14 cellular contexts compared by ENCODE assay signal in genomic region chr13:82654851-82655517, GRCh38.
DNase-seq lines count a peak whose midpoint lies in the region; ATAC-seq and TF ChIP-seq lines count a peak whose summit lies in the region.
"Had no signal": no experiment of that assay in that cellular context is flagged by ENCODE, and none has a peak within 500 bp of the region (broad histone marks: within the 10 kb centered on the region; RNA-seq: fewer than 3 reads in every experiment).

No MANE protein-coding gene starts in this region.

- H3K79me1 ChIP-seq in neuronal stem cell (ENCODE audit: low read depth, low read length): no peaks in the 10 kb centered on the region

- no peaks in the 10 kb centered on the region; a peak in 1 of 4 replicates for H3K4me1 ChIP-seq in SK-N-SH (ENCODE audit: control insufficient read depth in 1 of 2, insufficient read depth in 2 of 2, low read depth in 1 of 2, low read length in 1 of 2)
- H3K4me1 ChIP-seq in fibroblast of lung (ENCODE audit: control insufficient read depth, extremely low read depth, insufficient read depth, low read length): no peaks in the 10 kb centered on the region
- no peaks in the 10 kb centered on the region for H3K4me1 ChIP-seq in neuronal stem cell (ENCODE audit: control insufficient read depth in 2 of 2, insufficient read depth in 1 of 2, low read depth in 1 of 2, low read length in 2 of 2)

- H3K9ac ChIP-seq in SK-N-SH (no peak overlapping the region), fibroblast of lung (ENCODE audit: insufficient read depth, low read length) (peak overlapping the region; percentile 18), neuronal stem cell (ENCODE audit: low read depth, low read length, poor library complexity) (no peak overlapping the region)

- no peaks in the 10 kb centered on the region for H3F3A ChIP-seq in SK-N-SH (replicated peaks; ENCODE audit: insufficient read depth)

- H3K9me3 ChIP-seq in SK-N-SH (no peaks in the 10 kb centered on the region), fibroblast of lung (ENCODE audit: control insufficient read depth, insufficient read depth, low read depth, low read length) (no peaks in the 10 kb centered on the region), neuronal stem cell (replicated peaks in 1 of 2; ENCODE audit: control insufficient read depth in 2 of 2, insufficient read depth in 1 of 2, low read depth in 1 of 2, low read length in 2 of 2) (no peaks in the 10 kb centered on the region)

- TF ChIP-seq EP300 in SK-N-SH (IDR thresholded peaks at IDR 0.05; ENCODE audit: borderline replicate concordance in 1 of 2, low read depth in 1 of 2, low read length in 1 of 2): no peak

- H3K4ac ChIP-seq in neuronal stem cell (ENCODE audit: low read length): no peak overlapping the region

- H3K27ac ChIP-seq in SK-N-SH (ENCODE audit: low read depth in 2 of 2, low read length in 1 of 2) (no peak overlapping the region), fibroblast of lung (ENCODE audit: insufficient read depth, low read length) (peak overlapping the region; percentile 48), neuronal stem cell (replicated peaks; ENCODE audit: low read length) (no peak overlapping the region)

- TF ChIP-seq CTCF in SK-N-SH (IDR thresholded peaks at IDR 0.05) (no peak), fibroblast of lung (conservative IDR thresholded peaks at IDR 0.05 in 1 of 2, IDR thresholded peaks at IDR 0.05 in 1 of 2; ENCODE audit: low read depth in 1 of 2, low read length in 2 of 2) (no peak)

- peaks cover 9% of the 10 kb centered on the region; the same call in 1 of the 2 replicates for H3K27me3 ChIP-seq in SK-N-SH (ENCODE audit: insufficient read depth)
- no peaks in the 10 kb centered on the region for H3K27me3 ChIP-seq in fibroblast of lung (ENCODE audit: control insufficient read depth, insufficient read depth, low read length)
- no peaks in the 10 kb centered on the region for H3K27me3 ChIP-seq in neuronal stem cell (ENCODE audit: control insufficient read depth in 3 of 3, insufficient read depth in 3 of 3, low read depth in 1 of 3, low read length in 3 of 3)

- H2AK5ac ChIP-seq in neuronal stem cell (ENCODE audit: low read depth, low read length): no peak overlapping the region

- no peak overlapping the region for H4K91ac ChIP-seq in neuronal stem cell (ENCODE audit: low read depth, low read length, poor library complexity)

- H3K23ac ChIP-seq in neuronal stem cell (ENCODE audit: low read depth, low read length, poor library complexity): no peak overlapping the region

- WGBS in SK-N-SH (ENCODE audit: low lambda C conversion rate): 8% methylated on average over 6 of the region's 9 CpGs
- WGBS in neuronal stem cell (ENCODE audit: extremely low coverage in 2 of 2, insufficient read length in 2 of 2, insufficient replicate concordance in 1 of 2), 2 donors: no CpG with 5 or more reads among the region's 9 CpGs

- ATAC-seq in GM21381 (IDR thresholded peaks at IDR 0.05; ENCODE audit: unreplicated experiment) (no peak), HG02970 (IDR thresholded peaks at IDR 0.05; ENCODE audit: low FRiP score, unreplicated experiment) (no peak)
- ATAC-seq: activated naive CD8-positive, alpha-beta T cell treated with anti-CD3 and anti-CD28 coated beads, Interleukin-2, amount 50 U/mL, for 24 hours; CD8-positive, alpha-beta T cell had no signal

- POLR2A ChIA-PET in SK-N-SH (lab: Yijun Ruan, JAX): no interaction called here

- no peaks in the 10 kb centered on the region for H3K9me2 ChIP-seq in SK-N-SH

- DNase-seq in AG20443 (ENCODE audit: low spot score) (peak; percentile 14), SK-N-SH (no peak), fibroblast of lung (ENCODE audit: low read depth in 2 of 2) (peak; percentile 67 to 96), neuronal stem cell (ENCODE audit: low spot score) (no peak), NCI-H1694 (lab: John Stamatoyannopoulos, UW) (no peak)
- DNase-seq in activated CD4-positive, CD25-positive, alpha-beta regulatory T cell treated with anti-CD3 and anti-CD28 coated beads, Interleukin-2, amount 50 U/mL, for 72 hours: no peak
- DNase-seq: activated CD4-positive, alpha-beta T cell treated with anti-CD3 and anti-CD28 coated beads, Interleukin-2, amount 10 ng/mL, durations not matched to agents 24 days and 14 days; activated naive CD8-positive, alpha-beta T cell treated with anti-CD3 and anti-CD28 coated beads, Interleukin-2, amount 50 U/mL, for 24 hours; NCI-H1436 treated with DMSO at 0.1 percent for 48 hours; RPMI8226; stimulated activated CD4-positive, alpha-beta T cell treated with anti-CD3 and anti-CD28 coated beads, Interleukin-4, amount 100 ng/mL, for 4 hours had no signal

- H4K20me1 ChIP-seq in SK-N-SH (ENCODE audit: insufficient read depth) (no peaks in the 10 kb centered on the region), fibroblast of lung (ENCODE audit: control insufficient read depth, extremely low read depth, insufficient read depth, low read length) (no peaks in the 10 kb centered on the region)

- CTCF ChIA-PET in SK-N-SH (lab: Yijun Ruan, JAX): no interaction called here

- 0 out of 2 replicates have a peak overlapping the region, but pooled peaks have one; percentile 44 for H2AFZ ChIP-seq in SK-N-SH (ENCODE audit: low read depth)
- peak overlapping the region; percentile 22 for H2AFZ ChIP-seq in fibroblast of lung (ENCODE audit: low read length)
- peak overlapping the region; percentile 61 for H2AFZ ChIP-seq in neuronal stem cell (ENCODE audit: low read length)

- no peak overlapping the region for H3K14ac ChIP-seq in neuronal stem cell (ENCODE audit: low read length)

- no peak for TF ChIP-seq RAD21 in SK-N-SH (IDR thresholded peaks at IDR 0.05; ENCODE audit: low read length)

- H3K18ac ChIP-seq in neuronal stem cell (ENCODE audit: low read length): peak overlapping the region; percentile 40

- H2BK12ac ChIP-seq in neuronal stem cell (ENCODE audit: low read length): no peak overlapping the region

- H3K36me3 ChIP-seq in SK-N-SH (replicated peaks in 1 of 2; ENCODE audit: control insufficient read depth in 1 of 2, insufficient read depth in 2 of 2, low read length in 1 of 2) (no peaks in the 10 kb centered on the region), fibroblast of lung (ENCODE audit: control insufficient read depth, insufficient read depth, low read length) (no peaks in the 10 kb centered on the region), neuronal stem cell (replicated peaks in 1 of 2; ENCODE audit: control insufficient read depth in 2 of 2, insufficient read depth in 2 of 2, low read length in 2 of 2) (no peaks in the 10 kb centered on the region)

- H2BK5ac ChIP-seq in neuronal stem cell (ENCODE audit: low read length): no peak overlapping the region

- H2BK120ac ChIP-seq in neuronal stem cell (ENCODE audit: low read depth, low read length): no peak overlapping the region

- H2BK15ac ChIP-seq in neuronal stem cell (ENCODE audit: low read length): no peak overlapping the region

- no peak overlapping the region for H4K8ac ChIP-seq in neuronal stem cell (ENCODE audit: low read depth, low read length)

- H3K4me3 ChIP-seq in SK-N-SH (ENCODE audit: low read depth in 2 of 2, low read length in 1 of 2): no peak overlapping the region
- H3K4me3 ChIP-seq in fibroblast of lung (replicated peaks in 1 of 4; ENCODE audit: control extremely low read depth in 1 of 4, insufficient read depth in 1 of 4, low read depth in 3 of 4, low read length in 4 of 4): peak overlapping the region in 2 of 4 experiments; percentile 38
- no peak overlapping the region for H3K4me3 ChIP-seq in neuronal stem cell (ENCODE audit: low read length in 2 of 2)

- no peak overlapping the region for H3K4me2 ChIP-seq in SK-N-SH
- H3K4me2 ChIP-seq in fibroblast of lung (ENCODE audit: extremely low read depth, insufficient read depth, low read length): peak overlapping the region; percentile 4
- H3K4me2 ChIP-seq in neuronal stem cell (ENCODE audit: insufficient read depth, low read length, poor library complexity, severe bottlenecking): no peak overlapping the region

- H3K79me2 ChIP-seq in SK-N-SH (ENCODE audit: insufficient read depth): no peaks in the 10 kb centered on the region
- no peaks in the 10 kb centered on the region for H3K79me2 ChIP-seq in fibroblast of lung (ENCODE audit: control insufficient read depth, insufficient read depth, low read length)

TF ChIP-seq in SK-N-SH, 30 proteins besides CTCF, POLR2A, EP300 and RAD21 (continues in another document):
- no peak for TF ChIP-seq MEF2A (IDR thresholded peaks at IDR 0.05; ENCODE audit: borderline replicate concordance, low read depth)
- no peak for TF ChIP-seq FOXM1 (IDR thresholded peaks at IDR 0.05; ENCODE audit: low read depth)
- TF ChIP-seq TAF1 (IDR thresholded peaks at IDR 0.05; ENCODE audit: borderline replicate concordance, low read depth, low read length): no peak
- TF ChIP-seq GABPA (IDR thresholded peaks at IDR 0.05; ENCODE audit: low read depth): no peak
- no peak for TF ChIP-seq SIN3A (IDR thresholded peaks at IDR 0.05; ENCODE audit: borderline replicate concordance, low read depth, low read length)
- no peak for TF ChIP-seq YY1 (IDR thresholded peaks at IDR 0.05; ENCODE audit: low read depth)
- no peak for TF ChIP-seq NFIC (IDR thresholded peaks at IDR 0.05; ENCODE audit: borderline replicate concordance)
- no peak for TF ChIP-seq TEAD4 (IDR thresholded peaks at IDR 0.05; ENCODE audit: borderline replicate concordance, insufficient read depth)
- TF ChIP-seq PBX3 (IDR thresholded peaks at IDR 0.05): no peak
- TF ChIP-seq JUND (IDR thresholded peaks at IDR 0.05): no peak
- TF ChIP-seq ELF1 (IDR thresholded peaks at IDR 0.05): no peak
- no peak for TF ChIP-seq CHD2 (IDR thresholded peaks at IDR 0.05; ENCODE audit: low read length, partially characterized antibody)
- no peak for TF ChIP-seq MAX (IDR thresholded peaks at IDR 0.05; ENCODE audit: low read depth)
- no peak for TF ChIP-seq TCF12 (IDR thresholded peaks at IDR 0.05)

Comparison
In these comparisons a context has a peak if more than half of its experiments do, and no peak if none do; other contexts are left out.
1. DNase-seq: peak in AG20443 (single experiment) and fibroblast of lung (2 of 2); none in SK-N-SH (single experiment), neuronal stem cell (single experiment), activated CD4-positive, CD25-positive, alpha-beta regulatory T cell treated with anti-CD3 and anti-CD28 coated beads, Interleukin-2, amount 50 U/mL, for 72 hours (single experiment) and NCI-H1694 (single experiment).
2. Peak in every context shown above with its lines, with median percentiles within 50 percentile points of each other: H2AFZ ChIP-seq.